Comparison of ENCODE assay signal across 15 cellular contexts in genomic region chr21:21001591-21002100, GRCh38. TPM values are rescaled to one million over a fixed set of nuclear protein-coding genes. Genes with fewer than 3 reads are reported as not detected.
A peak's percentile ranks its signal among the peaks of the same experiment; 100 is the strongest.
DNase-seq lines count a peak whose midpoint lies in the region; TF ChIP-seq lines count a peak whose summit lies in the region.
"Had no signal": no experiment of that assay in that cellular context is flagged by ENCODE, and none has a peak within 500 bp of the region (broad histone marks: within the 10 kb centered on the region; RNA-seq: fewer than 3 reads in every experiment).

No MANE protein-coding gene starts in this region.

- no peaks in the 10 kb centered on the region for H3K9me2 ChIP-seq in Loucy (replicated peaks; ENCODE audit: low read depth, low read length)

- H3K79me2 ChIP-seq in Loucy (ENCODE audit: insufficient read depth, low read length), result no peaks in the 10 kb centered on the region

- H3K36me3 ChIP-seq in Loucy (ENCODE audit: insufficient read depth, low read length), result no peaks in the 10 kb centered on the region
- H3K36me3 ChIP-seq: BLaER1 had no signal

- H3K9ac ChIP-seq in Loucy (ENCODE audit: low read depth, low read length, poor library complexity, severe bottlenecking), result no peak overlapping the region
- H3K9ac ChIP-seq: BLaER1 had no signal

- 0 out of 2 replicates have a peak overlapping the region, but pooled peaks have one; percentile 36 for H2AFZ ChIP-seq in Loucy (ENCODE audit: low read length)

- intact Hi-C loops in cardiac septum (cut with DNase I), result no loop called here

- H3K27me3 ChIP-seq in Loucy (ENCODE audit: insufficient read depth, low read length, poor library complexity, severe bottlenecking), result no peaks in the 10 kb centered on the region
- H3K27me3 ChIP-seq: BLaER1 had no signal

- H3K4me1 ChIP-seq in Loucy (ENCODE audit: insufficient read depth, low read length, poor library complexity, severe bottlenecking), result no peaks in the 10 kb centered on the region
- H3K4me1 ChIP-seq: BLaER1 had no signal

- H4K20me1 ChIP-seq in Loucy (ENCODE audit: insufficient read depth, low read length, poor library complexity, severe bottlenecking), result no peaks in the 10 kb centered on the region
- H4K20me1 ChIP-seq: BLaER1 had no signal

- no peak overlapping the region for H3K4me2 ChIP-seq in Loucy (ENCODE audit: low read depth, low read length, poor library complexity, severe bottlenecking)
- H3K4me2 ChIP-seq: BLaER1 had no signal

- H3F3A ChIP-seq in Loucy (ENCODE audit: low read depth), result no peaks in the 10 kb centered on the region

- no peak for TF ChIP-seq CTCF in Loucy (conservative IDR thresholded peaks at IDR 0.05; ENCODE audit: low read length)
- TF ChIP-seq CTCF in fibroblast of the aortic adventitia (IDR thresholded peaks at IDR 0.05; ENCODE audit: insufficient read depth, low read length), result no peak

- H3K9me3 ChIP-seq in Loucy (ENCODE audit: insufficient read depth, low read depth, low read length), result no peaks in the 10 kb centered on the region

- DNase-seq in RPMI8226 (peak; percentile 14), fibroblast of the aortic adventitia (ENCODE audit: low read depth) (peak; percentile 6), superior temporal gyrus (ENCODE audit: extremely low spot score) (peak; percentile 76), NCI-H1105 treated with DMSO at 0.1 percent for 48 hours (lab: John Stamatoyannopoulos, UW) (no peak), cardiac septum (ENCODE audit: low spot score) (no peak), AG08395 (ENCODE audit: low spot score) (no peak)
- DNase-seq: CD8-positive, alpha-beta memory T cell; NCI-H146; NCI-H2081 treated with DMSO at 0.1 percent for 48 hours; NCI-H226; NCI-H526 treated with DMSO at 0.1 percent for 48 hours; Right ventricle myocardium superior had no signal

- H3K4me3 ChIP-seq in Loucy (ENCODE audit: low read length, poor library complexity, severe bottlenecking) (no peak overlapping the region), fibroblast of the aortic adventitia (ENCODE audit: low read depth, low read length) (peak overlapping the region; percentile 4)
- H3K4me3 ChIP-seq: BLaER1 had no signal

RNA-seq across cellular contexts. Expression of gene NCAM2, which starts 3.4 kb away (rescaled TPM):
- 5.9 and 19.4 TPM in 2 replicates for total RNA-seq in fibroblast of the aortic adventitia (ENCODE audit: low replicate concordance)
- total RNA-seq in cardiac septum, result 2.8 TPM
- total RNA-seq: CD8-positive, alpha-beta memory T cell; HepG2 had no signal

Comparison
In these comparisons a context has a peak if more than half of its experiments do, and no peak if none do; other contexts are left out.
1. DNase-seq: peak in RPMI8226 (single experiment), fibroblast of the aortic adventitia (single experiment) and superior temporal gyrus (single experiment); none in NCI-H1105 treated with DMSO at 0.1 percent for 48 hours (single experiment), cardiac septum (single experiment) and AG08395 (single experiment).